8 cellular contexts compared by ENCODE assay signal in genomic region chr6:135909737-135910387, GRCh38. TPM values are rescaled to one million over a fixed set of nuclear protein-coding genes. Genes with fewer than 3 reads are reported as not detected.
A peak's percentile ranks its signal among the peaks of the same experiment; 100 is the strongest.
DNase-seq lines count a peak whose midpoint lies in the region; ATAC-seq and TF ChIP-seq lines count a peak whose summit lies in the region.

No MANE protein-coding gene starts in this region.

- DNase-seq in GM03348 (ENCODE audit: low spot score) (peak; percentile 10), KBM-7 (peak; percentile 53), RKO (ENCODE audit: low spot score) (peak; percentile 32), hepatocyte (ENCODE audit: low spot score) (peak; percentile 73), epidermal melanocyte (ENCODE audit: insufficient read length, low spot score) (no peak)
- DNase-seq in activated effector memory CD4-positive, alpha-beta T cell treated with Interleukin-2 at 50 U/mL for 16 hours = peak; percentile 18
- DNase-seq in stimulated activated CD4-positive, alpha-beta T cell treated with anti-CD3 and anti-CD28 coated beads, TNF-alpha, amount 100 ng/mL, for 1 hour (ENCODE audit: low read depth in 3 of 3, low spot score in 1 of 3) = peak in 2 of 3 donors; percentile 21 to 25

- H2AFZ ChIP-seq in hepatocyte = no peak overlapping the region

- peak; percentile 96 for ATAC-seq in GM21619 (IDR thresholded peaks at IDR 0.05; ENCODE audit: unreplicated experiment)

- H3K4me3 ChIP-seq in hepatocyte = no peak overlapping the region

- peaks cover 10% of the 10 kb centered on the region for H3K4me1 ChIP-seq in hepatocyte (ENCODE audit: insufficient read depth)

- H4K20me1 ChIP-seq in hepatocyte (ENCODE audit: insufficient read depth, poor library complexity, severe bottlenecking) = no peaks in the 10 kb centered on the region

- no peak overlapping the region for H3K27ac ChIP-seq in hepatocyte

- H3K9me2 ChIP-seq in hepatocyte (replicated peaks; ENCODE audit: insufficient read depth) = no peaks in the 10 kb centered on the region

- H3K36me3 ChIP-seq in hepatocyte (replicated peaks; ENCODE audit: insufficient read depth, low read depth) = no peaks in the 10 kb centered on the region

- WGBS in hepatocyte (ENCODE audit: low lambda C conversion rate, missing lambda C conversion rate) = 53% methylated on average over 9 of the region's 9 CpGs

- H3K9me3 ChIP-seq in hepatocyte (ENCODE audit: low read depth) = no peaks in the 10 kb centered on the region

- no peaks in the 10 kb centered on the region for H3K79me2 ChIP-seq in hepatocyte

- in situ Hi-C loops in KBM-7 (cut with MboI; ENCODE audit: low pct_unique_long_range_greater_than_20kb, low sequenced_read_pairs) = no loop called here

- H3K4me2 ChIP-seq in hepatocyte = no peak overlapping the region

- H3K27me3 ChIP-seq in hepatocyte = no peaks in the 10 kb centered on the region

- TF ChIP-seq CTCF in hepatocyte (IDR thresholded peaks at IDR 0.05; ENCODE audit: poor library complexity) = peak; percentile 54

RNA-seq across cellular contexts. Expression of gene PDE7B, which starts 58.4 kb away (rescaled TPM):
- total RNA-seq in hepatocyte = 7.2 and 9.2 TPM in 2 replicates
- polyA plus RNA-seq in hepatocyte = 1.2 and 3.4 TPM in 2 replicates
